21 cellular contexts compared by ENCODE assay signal in genomic region chr12:63292476-63293228, GRCh38.
DNase-seq lines count a peak whose midpoint lies in the region; FAIRE-seq and TF ChIP-seq lines count a peak whose summit lies in the region.
"Had no signal": no experiment of that assay in that cellular context is flagged by ENCODE, and none has a peak within 500 bp of the region (broad histone marks: within the 10 kb centered on the region; RNA-seq: fewer than 3 reads in every experiment).

No MANE protein-coding gene starts in this region.

- H3K4me3 ChIP-seq in adipocyte (ENCODE audit: low read length) (no peak overlapping the region), endothelial cell of umbilical vein (replicated peaks in 1 of 3; ENCODE audit: insufficient read depth in 1 of 3, low read depth in 1 of 3, low read length in 3 of 3) (no peak overlapping the region), trophoblast cell (ENCODE audit: low read depth, low read length) (no peak overlapping the region)
- H3K4me3 ChIP-seq: BLaER1 had no signal

- FAIRE-seq in endothelial cell of umbilical vein (lab: Jason Lieb, UNC): no peak
- no peak for FAIRE-seq in H54 (lab: Jason Lieb, UNC)
- FAIRE-seq: GM12892, GM18507, RCC 7860 had no signal

- no peak overlapping the region for H3K27ac ChIP-seq in endothelial cell of umbilical vein (ENCODE audit: insufficient read depth, low read depth, low read length)
- no peak overlapping the region for H3K27ac ChIP-seq in trophoblast cell (ENCODE audit: low read depth, low read length)
- H3K27ac ChIP-seq: BLaER1 had no signal

- H2BK120ac ChIP-seq in trophoblast cell (ENCODE audit: insufficient read depth, low read length, poor library complexity): no peak overlapping the region

- H3K9me1 ChIP-seq in endothelial cell of umbilical vein (replicated peaks; ENCODE audit: control insufficient read depth, extremely low read depth, insufficient read depth, low read length): no peaks in the 10 kb centered on the region

- H3K4me1 ChIP-seq in adipocyte (ENCODE audit: control insufficient read depth, insufficient read depth, low read length) (peaks cover 8% of the 10 kb centered on the region), endothelial cell of umbilical vein (ENCODE audit: control insufficient read depth, extremely low read depth, insufficient read depth, low read length) (peaks cover 22% of the 10 kb centered on the region), trophoblast cell (ENCODE audit: control insufficient read depth in 1 of 2, insufficient read depth in 2 of 2, low read length in 2 of 2) (no peaks in the 10 kb centered on the region)
- H3K4me1 ChIP-seq: BLaER1 had no signal

- H3K9ac ChIP-seq in adipocyte (ENCODE audit: low read length): no peak overlapping the region
- H3K9ac ChIP-seq in endothelial cell of umbilical vein (replicated peaks; ENCODE audit: extremely low read depth, insufficient read depth, low read length): no peak overlapping the region
- H3K9ac ChIP-seq in trophoblast cell (ENCODE audit: low read length): no peak overlapping the region
- H3K9ac ChIP-seq: BLaER1 had no signal

- CTCF ChIA-PET in endothelial cell of umbilical vein (lab: Charles Lee): no interaction called here

- H3K27me3 ChIP-seq in adipocyte (replicated peaks; ENCODE audit: control insufficient read depth, insufficient read depth, low read length) (no peaks in the 10 kb centered on the region), endothelial cell of umbilical vein (ENCODE audit: control insufficient read depth in 2 of 2, insufficient read depth in 2 of 2, low read length in 2 of 2) (peaks cover 5% of the 10 kb centered on the region in 2 experiments), trophoblast cell (ENCODE audit: insufficient read depth, low read length) (no peaks in the 10 kb centered on the region)
- H3K27me3 ChIP-seq: BLaER1 had no signal

- no peaks in the 10 kb centered on the region for H3K9me3 ChIP-seq in adipocyte (ENCODE audit: control insufficient read depth, low read length)
- no peaks in the 10 kb centered on the region for H3K9me3 ChIP-seq in endothelial cell of umbilical vein (replicated peaks; ENCODE audit: control insufficient read depth, insufficient read depth, low read length)
- H3K9me3 ChIP-seq in trophoblast cell (ENCODE audit: insufficient read depth, low read depth, low read length): no peaks in the 10 kb centered on the region
- H3K9me3 ChIP-seq: BLaER1 had no signal

- H3K36me3 ChIP-seq in adipocyte (ENCODE audit: control insufficient read depth, insufficient read depth, low read length, severe bottlenecking): no peaks in the 10 kb centered on the region
- no peaks in the 10 kb centered on the region for H3K36me3 ChIP-seq in endothelial cell of umbilical vein (ENCODE audit: control insufficient read depth in 2 of 2, extremely low read depth in 1 of 2, insufficient read depth in 2 of 2, low read length in 2 of 2)
- H3K36me3 ChIP-seq in trophoblast cell (ENCODE audit: control insufficient read depth in 1 of 2, insufficient read depth in 2 of 2, low read length in 2 of 2): no peaks in the 10 kb centered on the region
- H3K36me3 ChIP-seq: BLaER1 had no signal

- no peak for TF ChIP-seq CTCF in endothelial cell of umbilical vein (IDR thresholded peaks at IDR 0.05; ENCODE audit: extremely low read depth in 1 of 2, insufficient read depth in 1 of 2, low read depth in 1 of 2, low read length in 2 of 2)

- dilution Hi-C loops in endothelial cell of umbilical vein (cut with MboI; ENCODE audit: extremely low pct_ligation_motif_present, low sequenced_read_pairs): no loop called here

- no peak overlapping the region for H2AFZ ChIP-seq in endothelial cell of umbilical vein (ENCODE audit: low read depth, low read length)
- no peak overlapping the region for H2AFZ ChIP-seq in trophoblast cell (ENCODE audit: insufficient read depth, low read length, poor library complexity)

- no TSS peak for BruUV-seq in endothelial cell of umbilical vein (replicated peaks; lab: Mats Ljungman, UMichigan)

- no peak overlapping the region for H4K12ac ChIP-seq in trophoblast cell (ENCODE audit: low read depth, low read length)

- no peak overlapping the region for H3K4ac ChIP-seq in trophoblast cell (ENCODE audit: low read depth, low read length)

- no peak overlapping the region for H3K14ac ChIP-seq in trophoblast cell (ENCODE audit: low read length)

- no peaks in the 10 kb centered on the region for H4K20me1 ChIP-seq in endothelial cell of umbilical vein (replicated peaks; ENCODE audit: control insufficient read depth, extremely low read depth, insufficient read depth, low read length)
- H4K20me1 ChIP-seq: BLaER1 had no signal

- H3K4me2 ChIP-seq in endothelial cell of umbilical vein (ENCODE audit: insufficient read depth, low read length) (no peak overlapping the region), trophoblast cell (ENCODE audit: low read length) (no peak overlapping the region)
- H3K4me2 ChIP-seq: BLaER1 had no signal

- peak; percentile 27 for DNase-seq in HT-29 (ENCODE audit: low spot score)
- DNase-seq in adipocyte (ENCODE audit: low read depth): peak; percentile 74
- DNase-seq in endothelial cell of umbilical vein (ENCODE audit: low read depth, low spot score): peak; percentile 36
- DNase-seq in trophoblast cell: peak; percentile 65 to 90
- DNase-seq in stimulated activated CD4-positive, alpha-beta T cell treated with anti-CD3 and anti-CD28 coated beads, Interleukin-1b, Interleukin-23, amount 100 ng/mL, for 48 hours: no peak
- DNase-seq in stimulated activated CD4-positive, alpha-beta T cell treated with anti-CD3 and anti-CD28 coated beads, Interleukin-4, amount 100 ng/mL, for 4 hours: no peak
- DNase-seq in H54 (ENCODE audit: insufficient read length, low spot score): no peak
- DNase-seq: Calu3; CD4-positive, alpha-beta memory T cell; HFFc6; IMR-90; Karpas-422; NCI-H1417 treated with DMSO at 0.1 percent for 48 hours; NCI-H187 treated with DMSO at 0.1 percent for 48 hours; NCI-H446; NCI-H69; NK-92 treated with Interleukin-12 subunit alpha and Interleukin-12 subunit beta, amount 100 ng/mL, for 24 hours had no signal

- TF ChIP-seq POLR2A in endothelial cell of umbilical vein (IDR thresholded peaks at IDR 0.05; ENCODE audit: low read depth, low read length): no peak
- no peak for TF ChIP-seq POLR2A in H54 (IDR thresholded peaks at IDR 0.05; ENCODE audit: low read depth, low read length)

- intact Hi-C loops in endothelial cell of umbilical vein (cut with micrococcal nuclease): loop anchor here (5.0 kb wide), 3 partner anchors 375 to 625 kb away; partner anchors contain the start of genes DPY19L2 and RXYLT1

- WGBS in trophoblast cell (ENCODE audit: extremely low coverage, insufficient coverage, insufficient read length): no CpG with 5 or more reads among the region's 2 CpGs

- no peak overlapping the region for H2AK5ac ChIP-seq in trophoblast cell (ENCODE audit: low read length)

- H3K79me1 ChIP-seq in trophoblast cell (ENCODE audit: low read length): no peaks in the 10 kb centered on the region

- no peak overlapping the region for H4K91ac ChIP-seq in trophoblast cell (ENCODE audit: low read depth, low read length)

- H4K8ac ChIP-seq in trophoblast cell (ENCODE audit: low read depth, low read length): no peak overlapping the region

- POLR2A ChIA-PET in endothelial cell of umbilical vein (lab: Charles Lee): no interaction called here

- no peak overlapping the region for H2BK12ac ChIP-seq in trophoblast cell (ENCODE audit: low read length)

- H3K79me2 ChIP-seq in endothelial cell of umbilical vein (ENCODE audit: control insufficient read depth, insufficient read depth, low read length): no peaks in the 10 kb centered on the region
- no peaks in the 10 kb centered on the region for H3K79me2 ChIP-seq in trophoblast cell (ENCODE audit: control insufficient read depth, insufficient read depth, low read length, poor library complexity)

- H3K18ac ChIP-seq in trophoblast cell (ENCODE audit: low read length): no peak overlapping the region

- H2BK5ac ChIP-seq in trophoblast cell (ENCODE audit: low read depth, low read length, poor library complexity): no peak overlapping the region

- no peak overlapping the region for H3K23ac ChIP-seq in trophoblast cell (ENCODE audit: low read length)

TF ChIP-seq in endothelial cell of umbilical vein, 7 proteins besides CTCF, POLR2A, EP300 and RAD21:
- TF ChIP-seq EZH2 (IDR thresholded peaks at IDR 0.05; ENCODE audit: borderline replicate concordance, low read depth, low read length, severe bottlenecking): no peak
- TF ChIP-seq MYC (IDR thresholded peaks at IDR 0.05; ENCODE audit: low read depth, low read length): no peak
- TF ChIP-seq GATA2 (IDR thresholded peaks at IDR 0.05; ENCODE audit: insufficient read depth, insufficient read length, low read depth, low read length): no peak
- TF ChIP-seq JUN (IDR thresholded peaks at IDR 0.05; ENCODE audit: borderline replicate concordance, insufficient read depth, insufficient read length, low read depth): no peak
- no peak for TF ChIP-seq FOS (IDR thresholded peaks at IDR 0.05; ENCODE audit: borderline replicate concordance, insufficient read depth, low read length)
- TF ChIP-seq POLR2AphosphoS5 (IDR thresholded peaks at IDR 0.05; ENCODE audit: insufficient read depth, low read depth, low read length): no peak
- no peak for TF ChIP-seq MAX (IDR thresholded peaks at IDR 0.05; ENCODE audit: insufficient read depth, insufficient read length)
TF ChIP-seq in endothelial cell of umbilical vein: peak in this region for 0.

Comparison
In these comparisons a context has a peak if more than half of its experiments do, and no peak if none do; other contexts are left out.
1. DNase-seq: peak in HT-29 (single experiment), adipocyte (single experiment), endothelial cell of umbilical vein (single experiment) and trophoblast cell (2 of 2); none in stimulated activated CD4-positive, alpha-beta T cell treated with anti-CD3 and anti-CD28 coated beads, Interleukin-1b, Interleukin-23, amount 100 ng/mL, for 48 hours (single experiment), stimulated activated CD4-positive, alpha-beta T cell treated with anti-CD3 and anti-CD28 coated beads, Interleukin-4, amount 100 ng/mL, for 4 hours (0 of 2) and H54 (single experiment).